ENCODE assay signal across 9 cellular contexts in genomic region chr2:17813015-17813741, GRCh38. TPM values are rescaled to one million over a fixed set of nuclear protein-coding genes. Genes with fewer than 3 reads are reported as not detected.
DNase-seq lines count a peak whose midpoint lies in the region; ATAC-seq and TF ChIP-seq lines count a peak whose summit lies in the region.
"Had no signal": no experiment of that assay in that cellular context is flagged by ENCODE, and none has a peak within 500 bp of the region (broad histone marks: within the 10 kb centered on the region; RNA-seq: fewer than 3 reads in every experiment).

No MANE protein-coding gene starts in this region.

- H3K27ac ChIP-seq in esophagus (ENCODE audit: low read depth in 2 of 2, low read length in 1 of 2) (peak overlapping the region; percentile 65 to 83), colonic mucosa (no peak overlapping the region)

- H3K4me3 ChIP-seq in esophagus (ENCODE audit: low read depth in 1 of 2, low read length in 2 of 2) (no peak overlapping the region), colonic mucosa (no peak overlapping the region), mucosa of descending colon (no peak overlapping the region)
- H3K4me3 ChIP-seq: lung had no signal

- peaks cover 0 to 6% of the 10 kb centered on the region in 2 donors for H3K4me1 ChIP-seq in esophagus (ENCODE audit: control insufficient read depth in 2 of 2, insufficient read depth in 2 of 2, low read length in 1 of 2)
- H3K4me1 ChIP-seq in colonic mucosa, result no peaks in the 10 kb centered on the region
- no peaks in the 10 kb centered on the region for H3K4me1 ChIP-seq in mucosa of descending colon (ENCODE audit: low read depth)

- H3K9me3 ChIP-seq in esophagus (ENCODE audit: control insufficient read depth in 2 of 2, insufficient read depth in 1 of 2, low read depth in 1 of 2, low read length in 1 of 2), result no peaks in the 10 kb centered on the region
- no peaks in the 10 kb centered on the region for H3K9me3 ChIP-seq in colonic mucosa
- no peaks in the 10 kb centered on the region for H3K9me3 ChIP-seq in mucosa of descending colon

- H3K27me3 ChIP-seq in esophagus (ENCODE audit: control insufficient read depth in 1 of 2, insufficient read depth in 2 of 2, low read length in 2 of 2) (no peaks in the 10 kb centered on the region), colonic mucosa (no peaks in the 10 kb centered on the region)

- H3K9ac ChIP-seq in colonic mucosa (ENCODE audit: low read depth in 2 of 2, low read length in 2 of 2), result no peak overlapping the region

- DNase-seq in Right ventricle myocardium inferior (ENCODE audit: missing footprints) (no peak), cardiac septum (ENCODE audit: low spot score) (no peak), colonic mucosa (no peak), mucosa of descending colon (no peak), GM10266 (ENCODE audit: extremely low spot score) (no peak)
- DNase-seq in stimulated activated CD4-positive, alpha-beta T cell treated with anti-CD3 and anti-CD28 coated beads, Interleukin-12 subunit alpha, Interleukin-12 subunit beta, amount 100 ng/mL, for 4 hours, result no peak

- no peaks in the 10 kb centered on the region for H3K36me3 ChIP-seq in esophagus (ENCODE audit: control insufficient read depth in 2 of 2, insufficient read depth in 2 of 2, low read length in 1 of 2)
- no peaks in the 10 kb centered on the region for H3K36me3 ChIP-seq in colonic mucosa
- H3K36me3 ChIP-seq in mucosa of descending colon (ENCODE audit: low read depth), result no peaks in the 10 kb centered on the region

- intact Hi-C loops in Right ventricle myocardium inferior (cut with DNase I) (no loop called here), cardiac septum (cut with DNase I) (no loop called here), colonic mucosa (cut with DNase I) (no loop called here), mucosa of descending colon (cut with DNase I, micrococcal nuclease) (no loop called here)

- TF ChIP-seq CTCF in colonic mucosa (IDR thresholded peaks at IDR 0.05) (no peak), mucosa of descending colon (IDR thresholded peaks at IDR 0.05) (no peak), GM10266 (IDR thresholded peaks at IDR 0.05; ENCODE audit: control insufficient read depth, insufficient read depth, low read depth, missing control alignments) (no peak)

- ATAC-seq in Right ventricle myocardium inferior (peak; percentile 12), HG03439 (IDR thresholded peaks at IDR 0.05; ENCODE audit: unreplicated experiment) (peak; percentile 50), mucosa of descending colon (no peak)

- WGBS in esophagus, 2 donors, result 36 to 57% methylated on average over 5 of the region's 5 CpGs

RNA-seq across cellular contexts. Expression of gene MSGN1, which starts 3.1 kb away (rescaled TPM):
- total RNA-seq in Right ventricle myocardium inferior, result not detected
- not detected for total RNA-seq in cardiac septum
- under 1 TPM; 0.16 to 0.31 TPM for polyA plus RNA-seq in esophagus
- total RNA-seq in colonic mucosa, result not detected
- not detected for total RNA-seq in mucosa of descending colon
- total RNA-seq: lung had no signal
- polyA plus RNA-seq: lung had no signal

RNA-seq across cellular contexts. Expression of gene GEN1, which starts 59.2 kb away (rescaled TPM):
- total RNA-seq in Right ventricle myocardium inferior (3.3 TPM), cardiac septum (2.7 TPM), colonic mucosa (10 to 100 TPM; 13.1 to 30.0 TPM), mucosa of descending colon (10 to 100 TPM; 12.9 to 31.4 (median 20.1) TPM)
- 10 to 100 TPM in 1 of 2 donors, 1 to 10 TPM in 1; 3.3 to 11.1 TPM for polyA plus RNA-seq in esophagus

RNA-seq across cellular contexts. Expression of gene SMC6, which starts 59.6 kb away (rescaled TPM):
- total RNA-seq in Right ventricle myocardium inferior, result 12.7 TPM
- 13.9 TPM for total RNA-seq in cardiac septum
- polyA plus RNA-seq in esophagus, result 10 to 100 TPM in 1 of 2 donors, 1 to 10 TPM in 1; 9.2 to 12.3 TPM
- total RNA-seq in colonic mucosa, result 10 to 100 TPM; 23.3 to 25.2 TPM
- total RNA-seq in mucosa of descending colon, result 10 to 100 TPM; 18.1 to 24.8 (median 22.9) TPM
